ENCODE assay signal across 1 cellular context in genomic region chr1:165827199-165828102, GRCh38.
TF ChIP-seq lines count a peak whose summit lies in the region.

Gene UCK2 (plus strand): TSS chr1:165827614. CDS start chr1:165827834, 220 bp downstream.

TF ChIP-seq in HepG2, 621 proteins besides CTCF, POLR2A, EP300 and RAD21 (continued from another document):
- TF ChIP-seq, protein P1, sequence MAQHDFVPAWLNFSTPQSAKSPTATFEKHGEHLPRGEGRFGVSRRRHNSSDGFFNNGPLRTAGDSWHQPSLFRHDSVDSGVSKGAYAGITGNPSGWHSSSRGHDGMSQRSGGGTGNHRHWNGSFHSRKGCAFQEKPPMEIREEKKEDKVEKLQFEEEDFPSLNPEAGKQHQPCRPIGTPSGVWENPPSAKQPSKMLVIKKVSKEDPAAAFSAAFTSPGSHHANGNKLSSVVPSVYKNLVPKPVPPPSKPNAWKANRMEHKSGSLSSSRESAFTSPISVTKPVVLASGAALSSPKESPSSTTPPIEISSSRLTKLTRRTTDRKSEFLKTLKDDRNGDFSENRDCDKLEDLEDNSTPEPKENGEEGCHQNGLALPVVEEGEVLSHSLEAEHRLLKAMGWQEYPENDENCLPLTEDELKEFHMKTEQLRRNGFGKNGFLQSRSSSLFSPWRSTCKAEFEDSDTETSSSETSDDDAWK (CRISPR knock-in tag; IDR thresholded peaks at IDR 0.05), result no peak
- TF ChIP-seq ZMYM3 (CRISPR knock-in tag; IDR thresholded peaks at IDR 0.05) (peak; percentile 27; the same call in 1 of the 2 replicates), SIX1 (CRISPR knock-in tag; IDR thresholded peaks at IDR 0.05; ENCODE audit: borderline replicate concordance) (no peak), ATF7-NPFF (CRISPR knock-in tag; IDR thresholded peaks at IDR 0.05; ENCODE audit: low read depth) (peak; percentile 75), ATF7 (IDR thresholded peaks at IDR 0.05) (no peak), ATF7 (CRISPR knock-in tag; IDR thresholded peaks at IDR 0.05) (no peak), GTF2F1 (IDR thresholded peaks at IDR 0.05; ENCODE audit: low read length) (no peak), ZNF34 (CRISPR knock-in tag; IDR thresholded peaks at IDR 0.05; ENCODE audit: borderline replicate concordance) (no peak), PBX3 (CRISPR knock-in tag; IDR thresholded peaks at IDR 0.05; ENCODE audit: borderline replicate concordance) (no peak), CBX1 (IDR thresholded peaks at IDR 0.05; ENCODE audit: low read depth) (no peak), SATB2 (CRISPR knock-in tag; IDR thresholded peaks at IDR 0.05) (no peak), NCOA2 (CRISPR knock-in tag; IDR thresholded peaks at IDR 0.05) (no peak; the same call in 1 of the 2 replicates), SMARCC2 (IDR thresholded peaks at IDR 0.05) (no peak), ZBTB7B (CRISPR knock-in tag; IDR thresholded peaks at IDR 0.05) (peak; percentile 35; the same call in 1 of the 2 replicates), IKZF5 (CRISPR knock-in tag; IDR thresholded peaks at IDR 0.05) (no peak), CC2D1A (CRISPR knock-in tag; IDR thresholded peaks at IDR 0.05) (no peak)
- TF ChIP-seq, protein P2, sequence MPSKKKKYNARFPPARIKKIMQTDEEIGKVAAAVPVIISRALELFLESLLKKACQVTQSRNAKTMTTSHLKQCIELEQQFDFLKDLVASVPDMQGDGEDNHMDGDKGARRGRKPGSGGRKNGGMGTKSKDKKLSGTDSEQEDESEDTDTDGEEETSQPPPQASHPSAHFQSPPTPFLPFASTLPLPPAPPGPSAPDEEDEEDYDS (CRISPR knock-in tag; IDR thresholded peaks at IDR 0.05), result peak; percentile 40; the same call in 1 of the 2 replicates
- TF ChIP-seq, protein P3, sequence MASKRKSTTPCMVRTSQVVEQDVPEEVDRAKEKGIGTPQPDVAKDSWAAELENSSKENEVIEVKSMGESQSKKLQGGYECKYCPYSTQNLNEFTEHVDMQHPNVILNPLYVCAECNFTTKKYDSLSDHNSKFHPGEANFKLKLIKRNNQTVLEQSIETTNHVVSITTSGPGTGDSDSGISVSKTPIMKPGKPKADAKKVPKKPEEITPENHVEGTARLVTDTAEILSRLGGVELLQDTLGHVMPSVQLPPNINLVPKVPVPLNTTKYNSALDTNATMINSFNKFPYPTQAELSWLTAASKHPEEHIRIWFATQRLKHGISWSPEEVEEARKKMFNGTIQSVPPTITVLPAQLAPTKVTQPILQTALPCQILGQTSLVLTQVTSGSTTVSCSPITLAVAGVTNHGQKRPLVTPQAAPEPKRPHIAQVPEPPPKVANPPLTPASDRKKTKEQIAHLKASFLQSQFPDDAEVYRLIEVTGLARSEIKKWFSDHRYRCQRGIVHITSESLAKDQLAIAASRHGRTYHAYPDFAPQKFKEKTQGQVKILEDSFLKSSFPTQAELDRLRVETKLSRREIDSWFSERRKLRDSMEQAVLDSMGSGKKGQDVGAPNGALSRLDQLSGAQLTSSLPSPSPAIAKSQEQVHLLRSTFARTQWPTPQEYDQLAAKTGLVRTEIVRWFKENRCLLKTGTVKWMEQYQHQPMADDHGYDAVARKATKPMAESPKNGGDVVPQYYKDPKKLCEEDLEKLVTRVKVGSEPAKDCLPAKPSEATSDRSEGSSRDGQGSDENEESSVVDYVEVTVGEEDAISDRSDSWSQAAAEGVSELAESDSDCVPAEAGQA (IDR thresholded peaks at IDR 0.05; ENCODE audit: low read depth), result no peak
- TF ChIP-seq, protein P3 (CRISPR knock-in tag; IDR thresholded peaks at IDR 0.05; ENCODE audit: borderline replicate concordance), result no peak
